22 cellular contexts compared by ENCODE assay signal in the genomic region with DNA sequence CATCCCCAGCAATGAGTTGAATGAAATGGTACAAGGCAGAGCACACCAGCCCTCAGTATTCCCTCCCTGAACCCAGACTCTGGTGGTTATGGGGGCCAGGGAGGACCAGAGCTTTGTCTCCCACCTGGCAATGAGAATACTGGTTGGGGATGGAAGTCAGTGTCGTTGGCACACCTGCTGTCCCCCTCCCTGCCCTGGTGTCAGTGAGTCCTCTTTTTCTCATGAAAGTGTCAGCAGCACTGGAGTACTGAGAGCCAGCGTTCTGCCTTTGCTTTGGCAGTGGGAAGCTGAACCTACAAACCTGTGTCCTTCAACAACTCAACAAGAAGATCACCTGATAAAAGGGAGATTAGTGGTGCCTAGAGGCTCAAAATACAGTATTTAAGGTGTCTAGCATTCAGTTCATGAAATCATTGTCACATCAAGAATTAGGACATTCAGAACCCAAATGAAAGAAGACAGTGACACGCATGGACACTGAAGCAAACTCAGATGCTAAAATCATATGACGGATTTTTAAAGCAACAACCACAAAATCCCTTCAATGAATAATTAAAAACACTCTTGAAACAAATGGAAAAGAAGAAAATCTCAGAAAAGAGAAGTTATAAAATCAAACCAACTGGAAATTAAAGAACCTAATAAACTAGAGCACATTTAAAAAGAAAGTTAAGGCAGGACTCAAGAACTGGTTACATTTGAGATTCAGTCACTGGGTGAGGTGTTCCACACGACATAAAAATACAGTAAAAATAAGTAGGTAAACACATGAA.
DNase-seq lines count a peak whose midpoint lies in the region; ATAC-seq, FAIRE-seq and TF ChIP-seq lines count a peak whose summit lies in the region.
"Had no signal": no experiment of that assay in that cellular context is flagged by ENCODE, and none has a peak within 500 bp of the region (broad histone marks: within the 10 kb centered on the region; RNA-seq: fewer than 3 reads in every experiment).

No MANE protein-coding gene starts in this region.

- no peaks in the 10 kb centered on the region for H3K9me2 ChIP-seq in OCI-LY7 (ENCODE audit: insufficient read depth, low read length)

- TF ChIP-seq CTCF in OCI-LY7 (conservative IDR thresholded peaks at IDR 0.05; ENCODE audit: low read length) (no peak), spleen (IDR thresholded peaks at IDR 0.05 in 8 of 11, conservative IDR thresholded peaks at IDR 0.05 in 3 of 11) (no peak)

- WGBS in spleen, 5 donors, result 28 to 54% (median 39%) methylated on average over 5 of the region's 5 CpGs

- H3K27ac ChIP-seq in OCI-LY7 (ENCODE audit: low read depth, low read length, poor library complexity, severe bottlenecking), result peak overlapping the region; percentile 99
- H3K27ac ChIP-seq in spleen, result peak overlapping the region; percentile 59 to 94 (median 77)
- H3K27ac ChIP-seq: adrenal gland, heart left ventricle, psoas muscle, stomach had no signal

- BruUV-seq in OCI-LY7 (replicated peaks; lab: Mats Ljungman, UMichigan), result TSS peak; percentile 85

- H3K27me3 ChIP-seq in spleen (replicated peaks in 1 of 7), result no peaks in the 10 kb centered on the region
- H3K27me3 ChIP-seq: adrenal gland had no signal

- CTCF ChIA-PET in OCI-LY7 (lab: Charles Lee; ENCODE audit: unreplicated experiment), result interaction anchor here (0.6 to 3.3 kb wide), 7 partner anchors 9 to 238 kb away, joined by 3 to 17 read pairs (median 3); no protein-coding TSS in a partner anchor

- no peaks in the 10 kb centered on the region for H4K20me1 ChIP-seq in OCI-LY7 (ENCODE audit: insufficient read depth, low read length)

- POLR2A ChIA-PET in OCI-LY7 (lab: Charles Lee), result interaction anchor here (0.7 to 12.0 kb wide), 13 partner anchors 10 to 720 kb away, joined by 3 to 148 read pairs (median 4); no protein-coding TSS in a partner anchor

- H3K4me2 ChIP-seq in OCI-LY7 (ENCODE audit: low read length), result peak overlapping the region; percentile 94

- FAIRE-seq in GM18507 (lab: Jason Lieb, UNC), result peak; percentile 33
- FAIRE-seq: bronchial epithelial cell had no signal

- H3K36me3 ChIP-seq in OCI-LY7 (ENCODE audit: insufficient read depth, low read length) (no peaks in the 10 kb centered on the region), spleen (no peaks in the 10 kb centered on the region)
- H3K36me3 ChIP-seq: adrenal gland, heart left ventricle, stomach had no signal

- no peak overlapping the region for H2AFZ ChIP-seq in OCI-LY7 (ENCODE audit: low read length)

- H3K4me1 ChIP-seq in OCI-LY7 (ENCODE audit: insufficient read depth, low read length, poor library complexity, severe bottlenecking) (peaks cover 95% of the 10 kb centered on the region), spleen (peaks cover 3 to 94% (median 57%) of the 10 kb centered on the region in 6 donors)
- H3K4me1 ChIP-seq: adrenal gland, heart left ventricle, psoas muscle had no signal

- peak overlapping the region; percentile 62 for H3K4me3 ChIP-seq in OCI-LY7 (ENCODE audit: low read depth, low read length, poor library complexity, severe bottlenecking)
- H3K4me3 ChIP-seq in spleen, result no peak overlapping the region
- H3K4me3 ChIP-seq: adrenal gland, heart left ventricle, psoas muscle, skin epidermis had no signal

- no peak for TF ChIP-seq POLR2A in spleen (IDR thresholded peaks at IDR 0.05)

- intact Hi-C loops in OCI-LY7 (cut with micrococcal nuclease; ENCODE audit: unreplicated experiment), result loop anchor here (1.0 to 10.0 kb wide), 5 partner anchors 28 to 868 kb away; partner anchors contain the start of gene IGLL5
- intact Hi-C loops in spleen (cut with DNase I; ENCODE audit: low total_unique reads), result no loop called here

- peaks cover 7% of the 10 kb centered on the region; the same call in 1 of the 2 replicates for H3K79me2 ChIP-seq in OCI-LY7 (ENCODE audit: insufficient read depth, low read depth, low read length)

- H3K9me3 ChIP-seq in OCI-LY7 (ENCODE audit: low read length) (no peaks in the 10 kb centered on the region), spleen (no peaks in the 10 kb centered on the region)
- H3K9me3 ChIP-seq: adrenal gland, heart left ventricle, psoas muscle, stomach had no signal

- no peak for DNase-seq in GM18507 (ENCODE audit: extremely low spot score, insufficient read length, low read depth)
- peak; percentile 68 for DNase-seq in OCI-LY7 (ENCODE audit: low spot score)
- no peak for DNase-seq in spleen
- DNase-seq in DMS 273 (lab: John Stamatoyannopoulos, UW; ENCODE audit: unreplicated experiment), result no peak
- DNase-seq in OCI-M1 (lab: John Stamatoyannopoulos, UW), result no peak
- DNase-seq: activated CD4-positive, alpha-beta T cell treated with anti-CD3 and anti-CD28 coated beads, Interleukin-2, amount 10 ng/mL, durations not matched to agents 7 days and 5 days; activated CD8-positive, alpha-beta memory T cell treated with anti-CD3 and anti-CD28 coated beads, Interleukin-2, amount 50 U/mL, for 48 hours; activated gamma-delta T cell; adrenal gland; heart left ventricle; KG1; NCI-H2081 treated with DMSO at 0.1 percent for 48 hours; nephron progenitor cell; PC-3; psoas muscle; SHP77 treated with DMSO at 0.1 percent for 48 hours; stimulated activated CD4-positive, alpha-beta T cell treated with anti-CD3 and anti-CD28 coated beads, Interleukin-2, amount 100 ng/mL, for 48 hours; stomach had no signal

- ATAC-seq in HG03378 (IDR thresholded peaks at IDR 0.05; ENCODE audit: unreplicated experiment) (peak; percentile 12), GM21529 (IDR thresholded peaks at IDR 0.05; ENCODE audit: unreplicated experiment) (no peak)
- ATAC-seq: heart left ventricle, PC-3, psoas muscle had no signal
